8 cellular contexts compared by ENCODE assay signal in genomic region chr7:32347244-32347828, GRCh38.
DNase-seq lines count a peak whose midpoint lies in the region; ATAC-seq and FAIRE-seq lines count a peak whose summit lies in the region.

No MANE protein-coding gene starts in this region.

- ATAC-seq in activated CD8-positive, alpha-beta T cell treated with anti-CD3 and anti-CD28 coated beads, Interleukin-2, amount 10 ng/mL, durations not matched to agents 7 days and 5 days = no peak
- ATAC-seq in HG03196 (IDR thresholded peaks at IDR 0.05; ENCODE audit: unreplicated experiment) = no peak

- H3K4me3 Mint-ChIP-seq in activated T-cell treated with anti-CD3 and anti-CD28 coated beads, Interleukin-2, amount 50 U/mL, for 24 hours = no peak overlapping the region
- no peak overlapping the region for H3K4me3 Mint-ChIP-seq in activated CD8-positive, alpha-beta T cell treated with anti-CD3 and anti-CD28 coated beads, Interleukin-2, amount 10 ng/mL, durations not matched to agents 7 days and 5 days

- H3K9me3 Mint-ChIP-seq in activated T-cell treated with anti-CD3 and anti-CD28 coated beads, Interleukin-2, amount 50 U/mL, for 24 hours = peaks cover 2% of the 10 kb centered on the region
- H3K9me3 Mint-ChIP-seq in activated CD8-positive, alpha-beta T cell treated with anti-CD3 and anti-CD28 coated beads, Interleukin-2, amount 10 ng/mL, durations not matched to agents 7 days and 5 days (ENCODE audit: insufficient read depth) = no peaks in the 10 kb centered on the region

- H3K27ac Mint-ChIP-seq in activated T-cell treated with anti-CD3 and anti-CD28 coated beads, Interleukin-2, amount 50 U/mL, for 24 hours = no peak overlapping the region
- H3K27ac Mint-ChIP-seq in activated CD8-positive, alpha-beta T cell treated with anti-CD3 and anti-CD28 coated beads, Interleukin-2, amount 10 ng/mL, durations not matched to agents 7 days and 5 days = no peak overlapping the region

- CTCF ChIA-PET in activated CD8-positive, alpha-beta T cell treated with anti-CD3 and anti-CD28 coated beads, Interleukin-2, amount 10 ng/mL, durations not matched to agents 7 days and 5 days (lab: Charles Lee) = interaction anchor here (0.6 to 1.9 kb wide), 5 partner anchors 33 to 137 kb away, joined by 3 to 21 read pairs (median 3); no protein-coding TSS in a partner anchor

- POLR2A ChIA-PET in activated CD8-positive, alpha-beta T cell treated with anti-CD3 and anti-CD28 coated beads, Interleukin-2, amount 10 ng/mL, durations not matched to agents 7 days and 5 days (lab: Charles Lee) = no interaction called here

- H3K4me1 Mint-ChIP-seq in activated T-cell treated with anti-CD3 and anti-CD28 coated beads, Interleukin-2, amount 50 U/mL, for 24 hours (ENCODE audit: low read depth) = no peaks in the 10 kb centered on the region
- H3K4me1 Mint-ChIP-seq in activated CD8-positive, alpha-beta T cell treated with anti-CD3 and anti-CD28 coated beads, Interleukin-2, amount 10 ng/mL, durations not matched to agents 7 days and 5 days (ENCODE audit: low read depth) = no peaks in the 10 kb centered on the region

- H3K27me3 Mint-ChIP-seq in activated T-cell treated with anti-CD3 and anti-CD28 coated beads, Interleukin-2, amount 50 U/mL, for 24 hours = no peaks in the 10 kb centered on the region
- H3K27me3 Mint-ChIP-seq in activated CD8-positive, alpha-beta T cell treated with anti-CD3 and anti-CD28 coated beads, Interleukin-2, amount 10 ng/mL, durations not matched to agents 7 days and 5 days (ENCODE audit: low read depth) = peaks cover 8% of the 10 kb centered on the region

- DNase-seq in activated T-cell treated with anti-CD3 and anti-CD28 coated beads for 48 hours (ENCODE audit: low read depth) (peak; percentile 11), HTR-8/SVneo (ENCODE audit: insufficient read length, low spot score) (no peak), medulla oblongata (ENCODE audit: extremely low spot score) (peak; percentile 12), NCI-H2081 (lab: John Stamatoyannopoulos, UW) (no peak), H4 (ENCODE audit: low spot score) (no peak)
- DNase-seq in activated T-cell treated with anti-CD3 and anti-CD28 coated beads, Interleukin-2, amount 50 U/mL, for 24 hours = no peak
- peak; percentile 51 for DNase-seq in activated CD8-positive, alpha-beta T cell treated with anti-CD3 and anti-CD28 coated beads, Interleukin-2, amount 10 ng/mL, durations not matched to agents 7 days and 5 days

- FAIRE-seq in HTR-8/SVneo (lab: Jason Lieb, UNC) = peak; percentile 9

- no peaks in the 10 kb centered on the region for H3K36me3 Mint-ChIP-seq in activated T-cell treated with anti-CD3 and anti-CD28 coated beads, Interleukin-2, amount 50 U/mL, for 24 hours (ENCODE audit: low read depth)
- H3K36me3 Mint-ChIP-seq in activated CD8-positive, alpha-beta T cell treated with anti-CD3 and anti-CD28 coated beads, Interleukin-2, amount 10 ng/mL, durations not matched to agents 7 days and 5 days (ENCODE audit: low read depth) = no peaks in the 10 kb centered on the region

Comparison
In these comparisons a context has a peak if more than half of its experiments do, and no peak if none do; other contexts are left out.
1. DNase-seq: peak in activated T-cell treated with anti-CD3 and anti-CD28 coated beads for 48 hours (single experiment), activated CD8-positive, alpha-beta T cell treated with anti-CD3 and anti-CD28 coated beads, Interleukin-2, amount 10 ng/mL, durations not matched to agents 7 days and 5 days (single experiment) and medulla oblongata (single experiment); none in activated T-cell treated with anti-CD3 and anti-CD28 coated beads, Interleukin-2, amount 50 U/mL, for 24 hours (single experiment), HTR-8/SVneo (single experiment), NCI-H2081 (0 of 2) and H4 (single experiment).